8 cellular contexts compared by ENCODE assay signal in the genomic region with DNA sequence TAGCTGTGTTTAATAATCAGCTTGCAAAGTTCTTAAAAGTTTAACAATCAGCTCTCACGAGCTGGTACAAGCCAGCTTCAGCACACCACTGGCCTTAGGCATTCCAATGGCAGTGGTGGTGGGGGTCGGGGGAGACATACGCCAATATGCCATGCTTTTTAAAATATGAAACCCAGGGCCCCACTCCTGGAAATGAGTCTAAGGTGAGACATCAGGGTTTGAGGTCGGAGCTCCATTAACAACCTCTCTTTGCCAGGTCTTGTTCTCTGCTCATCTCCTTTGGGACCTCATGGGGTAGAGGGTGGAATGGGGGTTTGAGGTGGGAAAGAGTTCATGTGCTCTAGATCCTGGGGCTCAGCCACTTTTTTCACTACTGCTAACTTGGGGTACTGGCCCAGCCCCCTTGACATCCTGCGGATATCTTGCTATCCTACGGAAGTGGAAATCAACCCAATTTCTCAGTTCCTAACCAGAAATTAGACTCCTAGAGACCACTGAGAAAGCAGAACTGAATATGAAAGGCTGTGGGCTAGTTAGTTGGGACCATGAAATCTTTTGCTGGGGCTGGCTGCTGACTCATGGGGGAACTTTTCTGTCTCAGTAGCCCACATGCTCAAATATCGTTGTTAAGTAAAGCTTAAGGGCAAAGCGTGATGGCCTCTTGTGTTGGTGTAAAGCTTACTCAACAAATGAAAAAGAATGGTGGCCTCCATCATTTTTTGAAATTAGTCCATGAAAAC.
DNase-seq lines count a peak whose midpoint lies in the region; ATAC-seq and TF ChIP-seq lines count a peak whose summit lies in the region.

No MANE protein-coding gene starts in this region.

- H3K27me3 ChIP-seq in WERI-Rb-1 (ENCODE audit: insufficient read depth, low read depth, severe bottlenecking): no peaks in the 10 kb centered on the region

- no peaks in the 10 kb centered on the region for H3K9me3 ChIP-seq in WERI-Rb-1 (ENCODE audit: severe bottlenecking)

- peak; percentile 85 for DNase-seq in NOMO-1 treated with dmso at 0.1 percent for 144 hours (lab: John Stamatoyannopoulos, UW; ENCODE audit: unreplicated experiment)
- peak; percentile 12 for DNase-seq in naive B cell
- DNase-seq in NCI-H774 (lab: John Stamatoyannopoulos, UW): no peak
- DNase-seq in NCI-H345 (lab: John Stamatoyannopoulos, UW): no peak
- DNase-seq in WERI-Rb-1: no peak
- DNase-seq in NCI-H748 treated with DMSO at 0.1 percent for 48 hours (lab: John Stamatoyannopoulos, UW): no peak

- H3K27ac ChIP-seq in WERI-Rb-1: no peak overlapping the region

- no peak overlapping the region for H3K4me3 ChIP-seq in WERI-Rb-1 (ENCODE audit: low read depth, low read length)

- TF ChIP-seq CTCF in WERI-Rb-1 (IDR thresholded peaks at IDR 0.05; ENCODE audit: low read depth, low read length): no peak

- H3K27ac Mint-ChIP-seq in naive B cell: peak overlapping the region in 3 of 6 donors; percentile 36 to 67 (median 43)

- no peaks in the 10 kb centered on the region for H3K36me3 ChIP-seq in WERI-Rb-1

- peaks cover 8 to 14% (median 10%) of the 10 kb centered on the region in 3 donors for H3K4me1 Mint-ChIP-seq in naive B cell

- no peaks in the 10 kb centered on the region for H3K9me3 Mint-ChIP-seq in naive B cell

- H3K27me3 Mint-ChIP-seq in naive B cell: no peaks in the 10 kb centered on the region

- no peak overlapping the region for H3K4me3 Mint-ChIP-seq in naive B cell

- ATAC-seq in GM18519 (IDR thresholded peaks at IDR 0.05; ENCODE audit: low FRiP score, unreplicated experiment) (peak; percentile 81), HG02588 (IDR thresholded peaks at IDR 0.05; ENCODE audit: unreplicated experiment) (peak; percentile 92), naive B cell (ENCODE audit: low read depth in 2 of 2) (peak; percentile 69 to 90)

- H3K36me3 Mint-ChIP-seq in naive B cell: no peaks in the 10 kb centered on the region

Comparison
In these comparisons a context has a peak if more than half of its experiments do, and no peak if none do; other contexts are left out.
1. DNase-seq: peak in NOMO-1 treated with dmso at 0.1 percent for 144 hours (single experiment) and naive B cell (single experiment); none in NCI-H774 (single experiment), NCI-H345 (single experiment), WERI-Rb-1 (single experiment) and NCI-H748 treated with DMSO at 0.1 percent for 48 hours (single experiment).
2. Peak in every context shown above with its lines, with median percentiles within 50 percentile points of each other: ATAC-seq.